8 cellular contexts compared by ENCODE assay signal in the genomic region with DNA sequence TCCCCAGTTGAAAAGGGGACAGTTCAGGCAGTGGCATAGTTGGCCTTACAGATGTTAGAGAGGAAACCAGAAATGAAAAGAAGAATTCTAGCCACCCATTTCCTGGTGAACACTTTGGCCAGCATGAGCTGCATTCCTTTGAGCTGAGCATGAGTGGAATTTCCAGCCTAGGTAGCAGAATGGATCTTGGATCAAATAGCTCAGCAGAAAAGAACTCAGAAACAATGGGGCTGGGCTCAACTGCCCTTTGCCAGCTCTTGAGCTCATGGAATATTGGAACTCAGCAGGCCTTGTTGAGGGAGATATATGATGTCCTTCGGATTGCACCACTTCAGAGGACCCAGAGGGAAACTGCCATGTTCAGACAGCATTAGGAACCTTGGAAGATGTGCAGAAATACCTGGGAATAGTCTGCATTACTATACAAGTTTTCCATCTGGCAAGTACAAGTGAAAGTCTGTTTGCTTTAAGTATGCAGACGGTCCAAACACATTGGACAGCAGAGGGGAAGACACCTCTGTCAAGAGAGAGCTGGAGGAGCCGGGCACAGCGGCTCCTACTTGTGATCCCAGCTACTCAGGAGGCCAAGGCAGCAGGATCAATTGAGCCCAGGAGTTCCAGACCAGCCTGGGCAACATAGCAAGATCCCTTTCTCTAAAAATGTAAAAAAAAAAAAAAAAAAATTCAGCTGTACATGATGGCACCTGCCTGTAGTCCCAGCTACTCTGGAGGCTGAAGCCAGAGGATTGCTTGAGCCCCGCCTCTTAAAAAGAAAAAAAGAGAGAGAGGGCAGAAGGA. TPM values are rescaled to one million over a fixed set of nuclear protein-coding genes. Genes with fewer than 3 reads are reported as not detected.
DNase-seq lines count a peak whose midpoint lies in the region; ATAC-seq, FAIRE-seq and TF ChIP-seq lines count a peak whose summit lies in the region.

No MANE protein-coding gene starts in this region.

- peak; percentile 37 for DNase-seq in activated CD8-positive, alpha-beta memory T cell treated with anti-CD3 and anti-CD28 coated beads, Interleukin-2, amount 10 ng/mL, durations not matched to agents 7 days and 5 days
- DNase-seq in activated CD8-positive, alpha-beta memory T cell treated with anti-CD3 and anti-CD28 coated beads, Interleukin-2, amount 50 U/mL, for 48 hours = no peak
- DNase-seq in astrocyte of the cerebellum (ENCODE audit: low read depth) = peak; percentile 86
- DNase-seq in kidney = no peak
- DNase-seq in thoracic aorta (ENCODE audit: low spot score) = no peak
- no peak for DNase-seq in Ammon's horn (ENCODE audit: low spot score)
- DNase-seq in posterior vena cava (ENCODE audit: low spot score) = no peak
- DNase-seq in stimulated activated CD4-positive, alpha-beta T cell treated with anti-CD3 and anti-CD28 coated beads, Interleukin-15, amount 100 ng/mL, for 24 hours = no peak

- no peak overlapping the region for H3K27ac Mint-ChIP-seq in activated CD8-positive, alpha-beta memory T cell treated with anti-CD3 and anti-CD28 coated beads, Interleukin-2, amount 10 ng/mL, durations not matched to agents 7 days and 5 days

- no peaks in the 10 kb centered on the region for H3K9me3 Mint-ChIP-seq in activated CD8-positive, alpha-beta memory T cell treated with anti-CD3 and anti-CD28 coated beads, Interleukin-2, amount 10 ng/mL, durations not matched to agents 7 days and 5 days (ENCODE audit: low read depth)

- no peaks in the 10 kb centered on the region for H3K9me3 ChIP-seq in kidney (ENCODE audit: control insufficient read depth in 1 of 2, low read length in 2 of 2)
- H3K9me3 ChIP-seq in thoracic aorta = no peaks in the 10 kb centered on the region

- no peaks in the 10 kb centered on the region for H3K36me3 ChIP-seq in kidney (ENCODE audit: control insufficient read depth in 1 of 2, insufficient read depth in 2 of 2, low read length in 2 of 2)
- no peaks in the 10 kb centered on the region for H3K36me3 ChIP-seq in thoracic aorta

- H3K27me3 Mint-ChIP-seq in activated CD8-positive, alpha-beta memory T cell treated with anti-CD3 and anti-CD28 coated beads, Interleukin-2, amount 10 ng/mL, durations not matched to agents 7 days and 5 days = no peaks in the 10 kb centered on the region

- CTCF ChIA-PET in activated CD8-positive, alpha-beta memory T cell treated with anti-CD3 and anti-CD28 coated beads, Interleukin-2, amount 10 ng/mL, durations not matched to agents 7 days and 5 days (lab: Charles Lee) = interaction anchor here (0.7 to 1.2 kb wide), 5 partner anchors 8 to 102 kb away, joined by 3 read pairs; no protein-coding TSS in a partner anchor

- in situ Hi-C loops in astrocyte of the cerebellum (cut with HindIII; ENCODE audit: low sequenced_read_pairs) = no loop called here

- H3K27ac ChIP-seq in kidney (ENCODE audit: low read depth in 2 of 2, low read length in 2 of 2) (peak overlapping the region; percentile 39 to 59), thoracic aorta (peak overlapping the region; percentile 78 to 79)

- peaks cover 9% of the 10 kb centered on the region for H3K36me3 Mint-ChIP-seq in activated CD8-positive, alpha-beta memory T cell treated with anti-CD3 and anti-CD28 coated beads, Interleukin-2, amount 10 ng/mL, durations not matched to agents 7 days and 5 days

- FAIRE-seq in kidney (lab: Jason Lieb, UNC) = no peak

- H3K9ac ChIP-seq in kidney (ENCODE audit: low read length in 2 of 2) = no peak overlapping the region

- intact Hi-C loops in kidney (cut with DNase I) (no loop called here), posterior vena cava (cut with DNase I) (loop anchor here (5.0 to 10.0 kb wide), 4 partner anchors 96 to 1038 kb away; partner anchors contain the start of genes ANAPC13 (in 1 of the 2), CEP63 (in 1 of the 2) and NPHP3 (in 1 of the 2))

- H3K4me3 ChIP-seq in astrocyte of the cerebellum (ENCODE audit: low read depth, low read length) (no peak overlapping the region), kidney (ENCODE audit: low read length in 2 of 2) (no peak overlapping the region), thoracic aorta (no peak overlapping the region)

- no peak for ATAC-seq in activated CD8-positive, alpha-beta memory T cell treated with anti-CD3 and anti-CD28 coated beads, Interleukin-2, amount 10 ng/mL, durations not matched to agents 7 days and 5 days
- peak; percentile 12 for ATAC-seq in thoracic aorta (ENCODE audit: insufficient number of reproducible peaks, low FRiP score, low read depth)

- TF ChIP-seq CTCF in astrocyte of the cerebellum (IDR thresholded peaks at IDR 0.05; ENCODE audit: low read depth, low read length, missing control alignments) (no peak), kidney (IDR thresholded peaks at IDR 0.05; ENCODE audit: borderline replicate concordance, extremely low read depth, insufficient read depth) (no peak), thoracic aorta (IDR thresholded peaks at IDR 0.05) (no peak)

- peaks cover 12% of the 10 kb centered on the region in 2 donors for H3K4me1 ChIP-seq in kidney (ENCODE audit: control insufficient read depth in 1 of 2, insufficient read depth in 1 of 2, low read depth in 1 of 2, low read length in 2 of 2)
- peaks cover 17 to 40% of the 10 kb centered on the region in 2 donors for H3K4me1 ChIP-seq in thoracic aorta (ENCODE audit: control insufficient read depth in 1 of 2, low read depth in 2 of 2)

- no peak overlapping the region for H3K4me3 Mint-ChIP-seq in activated CD8-positive, alpha-beta memory T cell treated with anti-CD3 and anti-CD28 coated beads, Interleukin-2, amount 10 ng/mL, durations not matched to agents 7 days and 5 days

- H3K4me1 Mint-ChIP-seq in activated CD8-positive, alpha-beta memory T cell treated with anti-CD3 and anti-CD28 coated beads, Interleukin-2, amount 10 ng/mL, durations not matched to agents 7 days and 5 days = peaks cover 20% of the 10 kb centered on the region

- no peaks in the 10 kb centered on the region for H3K27me3 ChIP-seq in thoracic aorta (replicated peaks; ENCODE audit: insufficient read depth)

RNA-seq across cellular contexts. Expression of gene CDV3, which starts 3.1 kb away (rescaled TPM):
- 100 to 1,000 TPM; 193 to 263 TPM for total RNA-seq in activated CD8-positive, alpha-beta memory T cell treated with anti-CD3 and anti-CD28 coated beads, Interleukin-2, amount 10 ng/mL, durations not matched to agents 7 days and 5 days
- 154 TPM for total RNA-seq in kidney
- 53.2 TPM for polyA plus RNA-seq in kidney (ENCODE audit: insufficient read depth, low read depth, low replicate concordance)
- total RNA-seq in thoracic aorta = 100 to 1,000 TPM in 1 of 2 donors, 10 to 100 TPM in 1; 86.5 to 190 TPM
- total RNA-seq in posterior vena cava = 100 to 1,000 TPM; 124 to 160 TPM

Comparison
In these comparisons a context has a peak if more than half of its experiments do, and no peak if none do; other contexts are left out.
1. DNase-seq: peak in activated CD8-positive, alpha-beta memory T cell treated with anti-CD3 and anti-CD28 coated beads, Interleukin-2, amount 10 ng/mL, durations not matched to agents 7 days and 5 days (single experiment) and astrocyte of the cerebellum (single experiment); none in activated CD8-positive, alpha-beta memory T cell treated with anti-CD3 and anti-CD28 coated beads, Interleukin-2, amount 50 U/mL, for 48 hours (single experiment), kidney (single experiment), thoracic aorta (single experiment), Ammon's horn (single experiment), posterior vena cava (single experiment) and stimulated activated CD4-positive, alpha-beta T cell treated with anti-CD3 and anti-CD28 coated beads, Interleukin-15, amount 100 ng/mL, for 24 hours (single experiment).